1 cellular context compared by ENCODE assay signal in the genomic region with DNA sequence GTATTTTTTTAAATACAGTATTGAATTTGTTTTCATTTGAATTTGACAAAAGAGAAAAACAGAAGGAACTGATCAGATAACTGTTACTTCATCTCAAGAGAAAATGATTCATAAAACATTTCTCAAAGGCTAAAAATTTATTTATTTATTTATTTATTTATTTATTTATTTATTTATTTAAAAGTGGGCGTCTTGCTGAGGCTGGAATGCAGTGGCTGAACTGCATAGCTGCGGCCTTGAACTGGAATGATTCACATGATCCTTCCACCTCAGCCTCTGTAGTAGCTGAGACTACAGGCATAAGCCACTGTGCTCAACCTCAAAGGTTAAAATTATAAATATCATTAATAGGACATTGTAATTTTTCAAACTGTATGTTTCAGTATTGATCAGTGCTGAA.
TF ChIP-seq lines count a peak whose summit lies in the region.

No MANE protein-coding gene starts in this region.

TF ChIP-seq in HEK293, 187 proteins besides CTCF, POLR2A, EP300 and RAD21 (continued from another document):
- TF ChIP-seq ZNF560 (tag by site-specific recombination; IDR thresholded peaks at IDR 0.05; ENCODE audit: borderline replicate concordance) (no peak), ZNF341 (tag by site-specific recombination; IDR thresholded peaks at IDR 0.05; ENCODE audit: low read depth) (no peak), ZNF140 (tag by site-specific recombination; IDR thresholded peaks at IDR 0.05) (peak; percentile 30; the same call in 1 of the 2 replicates), ZNF76 (tag by site-specific recombination; IDR thresholded peaks at IDR 0.05; ENCODE audit: borderline replicate concordance, low read depth) (no peak), ZNF48 (tag by site-specific recombination; IDR thresholded peaks at IDR 0.05) (no peak), ZNF426 (tag by site-specific recombination; IDR thresholded peaks at IDR 0.05) (peak; percentile 49), ZNF585B (tag by site-specific recombination; IDR thresholded peaks at IDR 0.05) (no peak), ZNF10 (tag by site-specific recombination; IDR thresholded peaks at IDR 0.05) (no peak), ZNF155 (tag by site-specific recombination; IDR thresholded peaks at IDR 0.05) (no peak), ZNF174 (tag by site-specific recombination; IDR thresholded peaks at IDR 0.05) (no peak), ZBTB1 (tag by site-specific recombination; IDR thresholded peaks at IDR 0.05) (no peak), ZNF558 (tag by site-specific recombination; IDR thresholded peaks at IDR 0.05) (no peak)
- TF ChIP-seq, protein P1, sequence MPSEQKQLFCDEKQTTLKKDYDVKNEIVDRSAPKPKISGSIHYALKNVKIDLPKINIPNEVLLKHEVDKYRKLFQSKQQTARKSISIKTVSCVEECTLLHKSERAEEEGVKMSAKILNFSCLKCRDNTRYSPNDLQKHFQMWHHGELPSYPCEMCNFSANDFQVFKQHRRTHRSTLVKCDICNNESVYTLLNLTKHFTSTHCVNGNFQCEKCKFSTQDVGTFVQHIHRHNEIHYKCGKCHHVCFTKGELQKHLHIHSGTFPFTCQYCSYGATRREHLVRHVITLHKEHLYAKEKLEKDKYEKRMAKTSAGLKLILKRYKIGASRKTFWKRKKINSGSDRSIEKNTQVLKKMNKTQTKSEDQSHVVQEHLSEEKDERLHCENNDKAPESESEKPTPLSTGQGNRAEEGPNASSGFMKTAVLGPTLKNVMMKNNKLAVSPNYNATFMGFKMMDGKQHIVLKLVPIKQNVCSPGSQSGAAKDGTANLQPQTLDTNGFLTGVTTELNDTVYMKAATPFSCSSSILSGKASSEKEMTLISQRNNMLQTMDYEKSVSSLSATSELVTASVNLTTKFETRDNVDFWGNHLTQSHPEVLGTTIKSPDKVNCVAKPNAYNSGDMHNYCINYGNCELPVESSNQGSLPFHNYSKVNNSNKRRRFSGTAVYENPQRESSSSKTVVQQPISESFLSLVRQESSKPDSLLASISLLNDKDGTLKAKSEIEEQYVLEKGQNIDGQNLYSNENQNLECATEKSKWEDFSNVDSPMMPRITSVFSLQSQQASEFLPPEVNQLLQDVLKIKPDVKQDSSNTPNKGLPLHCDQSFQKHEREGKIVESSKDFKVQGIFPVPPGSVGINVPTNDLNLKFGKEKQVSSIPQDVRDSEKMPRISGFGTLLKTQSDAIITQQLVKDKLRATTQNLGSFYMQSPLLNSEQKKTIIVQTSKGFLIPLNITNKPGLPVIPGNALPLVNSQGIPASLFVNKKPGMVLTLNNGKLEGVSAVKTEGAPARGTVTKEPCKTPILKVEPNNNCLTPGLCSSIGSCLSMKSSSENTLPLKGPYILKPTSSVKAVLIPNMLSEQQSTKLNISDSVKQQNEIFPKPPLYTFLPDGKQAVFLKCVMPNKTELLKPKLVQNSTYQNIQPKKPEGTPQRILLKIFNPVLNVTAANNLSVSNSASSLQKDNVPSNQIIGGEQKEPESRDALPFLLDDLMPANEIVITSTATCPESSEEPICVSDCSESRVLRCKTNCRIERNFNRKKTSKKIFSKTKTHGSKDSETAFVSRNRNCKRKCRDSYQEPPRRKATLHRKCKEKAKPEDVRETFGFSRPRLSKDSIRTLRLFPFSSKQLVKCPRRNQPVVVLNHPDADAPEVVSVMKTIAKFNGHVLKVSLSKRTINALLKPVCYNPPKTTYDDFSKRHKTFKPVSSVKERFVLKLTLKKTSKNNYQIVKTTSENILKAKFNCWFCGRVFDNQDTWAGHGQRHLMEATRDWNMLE (tag by site-specific recombination; conservative IDR thresholded peaks at IDR 0.05; ENCODE audit: low read depth), result peak; percentile 67
- TF ChIP-seq, protein P2, sequence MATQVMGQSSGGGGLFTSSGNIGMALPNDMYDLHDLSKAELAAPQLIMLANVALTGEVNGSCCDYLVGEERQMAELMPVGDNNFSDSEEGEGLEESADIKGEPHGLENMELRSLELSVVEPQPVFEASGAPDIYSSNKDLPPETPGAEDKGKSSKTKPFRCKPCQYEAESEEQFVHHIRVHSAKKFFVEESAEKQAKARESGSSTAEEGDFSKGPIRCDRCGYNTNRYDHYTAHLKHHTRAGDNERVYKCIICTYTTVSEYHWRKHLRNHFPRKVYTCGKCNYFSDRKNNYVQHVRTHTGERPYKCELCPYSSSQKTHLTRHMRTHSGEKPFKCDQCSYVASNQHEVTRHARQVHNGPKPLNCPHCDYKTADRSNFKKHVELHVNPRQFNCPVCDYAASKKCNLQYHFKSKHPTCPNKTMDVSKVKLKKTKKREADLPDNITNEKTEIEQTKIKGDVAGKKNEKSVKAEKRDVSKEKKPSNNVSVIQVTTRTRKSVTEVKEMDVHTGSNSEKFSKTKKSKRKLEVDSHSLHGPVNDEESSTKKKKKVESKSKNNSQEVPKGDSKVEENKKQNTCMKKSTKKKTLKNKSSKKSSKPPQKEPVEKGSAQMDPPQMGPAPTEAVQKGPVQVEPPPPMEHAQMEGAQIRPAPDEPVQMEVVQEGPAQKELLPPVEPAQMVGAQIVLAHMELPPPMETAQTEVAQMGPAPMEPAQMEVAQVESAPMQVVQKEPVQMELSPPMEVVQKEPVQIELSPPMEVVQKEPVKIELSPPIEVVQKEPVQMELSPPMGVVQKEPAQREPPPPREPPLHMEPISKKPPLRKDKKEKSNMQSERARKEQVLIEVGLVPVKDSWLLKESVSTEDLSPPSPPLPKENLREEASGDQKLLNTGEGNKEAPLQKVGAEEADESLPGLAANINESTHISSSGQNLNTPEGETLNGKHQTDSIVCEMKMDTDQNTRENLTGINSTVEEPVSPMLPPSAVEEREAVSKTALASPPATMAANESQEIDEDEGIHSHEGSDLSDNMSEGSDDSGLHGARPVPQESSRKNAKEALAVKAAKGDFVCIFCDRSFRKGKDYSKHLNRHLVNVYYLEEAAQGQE (tag by site-specific recombination; IDR thresholded peaks at IDR 0.05), result 0 out of 2 replicates have a peak, but pooled peaks have one; percentile 25
- TF ChIP-seq, protein P3, sequence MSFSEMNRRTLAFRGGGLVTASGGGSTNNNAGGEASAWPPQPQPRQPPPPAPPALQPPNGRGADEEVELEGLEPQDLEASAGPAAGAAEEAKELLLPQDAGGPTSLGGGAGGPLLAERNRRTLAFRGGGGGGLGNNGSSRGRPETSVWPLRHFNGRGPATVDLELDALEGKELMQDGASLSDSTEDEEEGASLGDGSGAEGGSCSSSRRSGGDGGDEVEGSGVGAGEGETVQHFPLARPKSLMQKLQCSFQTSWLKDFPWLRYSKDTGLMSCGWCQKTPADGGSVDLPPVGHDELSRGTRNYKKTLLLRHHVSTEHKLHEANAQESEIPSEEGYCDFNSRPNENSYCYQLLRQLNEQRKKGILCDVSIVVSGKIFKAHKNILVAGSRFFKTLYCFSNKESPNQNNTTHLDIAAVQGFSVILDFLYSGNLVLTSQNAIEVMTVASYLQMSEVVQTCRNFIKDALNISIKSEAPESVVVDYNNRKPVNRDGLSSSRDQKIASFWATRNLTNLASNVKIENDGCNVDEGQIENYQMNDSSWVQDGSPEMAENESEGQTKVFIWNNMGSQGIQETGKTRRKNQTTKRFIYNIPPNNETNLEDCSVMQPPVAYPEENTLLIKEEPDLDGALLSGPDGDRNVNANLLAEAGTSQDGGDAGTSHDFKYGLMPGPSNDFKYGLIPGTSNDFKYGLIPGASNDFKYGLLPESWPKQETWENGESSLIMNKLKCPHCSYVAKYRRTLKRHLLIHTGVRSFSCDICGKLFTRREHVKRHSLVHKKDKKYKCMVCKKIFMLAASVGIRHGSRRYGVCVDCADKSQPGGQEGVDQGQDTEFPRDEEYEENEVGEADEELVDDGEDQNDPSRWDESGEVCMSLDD (tag by site-specific recombination; IDR thresholded peaks at IDR 0.05), result no peak
- TF ChIP-seq, protein P4, sequence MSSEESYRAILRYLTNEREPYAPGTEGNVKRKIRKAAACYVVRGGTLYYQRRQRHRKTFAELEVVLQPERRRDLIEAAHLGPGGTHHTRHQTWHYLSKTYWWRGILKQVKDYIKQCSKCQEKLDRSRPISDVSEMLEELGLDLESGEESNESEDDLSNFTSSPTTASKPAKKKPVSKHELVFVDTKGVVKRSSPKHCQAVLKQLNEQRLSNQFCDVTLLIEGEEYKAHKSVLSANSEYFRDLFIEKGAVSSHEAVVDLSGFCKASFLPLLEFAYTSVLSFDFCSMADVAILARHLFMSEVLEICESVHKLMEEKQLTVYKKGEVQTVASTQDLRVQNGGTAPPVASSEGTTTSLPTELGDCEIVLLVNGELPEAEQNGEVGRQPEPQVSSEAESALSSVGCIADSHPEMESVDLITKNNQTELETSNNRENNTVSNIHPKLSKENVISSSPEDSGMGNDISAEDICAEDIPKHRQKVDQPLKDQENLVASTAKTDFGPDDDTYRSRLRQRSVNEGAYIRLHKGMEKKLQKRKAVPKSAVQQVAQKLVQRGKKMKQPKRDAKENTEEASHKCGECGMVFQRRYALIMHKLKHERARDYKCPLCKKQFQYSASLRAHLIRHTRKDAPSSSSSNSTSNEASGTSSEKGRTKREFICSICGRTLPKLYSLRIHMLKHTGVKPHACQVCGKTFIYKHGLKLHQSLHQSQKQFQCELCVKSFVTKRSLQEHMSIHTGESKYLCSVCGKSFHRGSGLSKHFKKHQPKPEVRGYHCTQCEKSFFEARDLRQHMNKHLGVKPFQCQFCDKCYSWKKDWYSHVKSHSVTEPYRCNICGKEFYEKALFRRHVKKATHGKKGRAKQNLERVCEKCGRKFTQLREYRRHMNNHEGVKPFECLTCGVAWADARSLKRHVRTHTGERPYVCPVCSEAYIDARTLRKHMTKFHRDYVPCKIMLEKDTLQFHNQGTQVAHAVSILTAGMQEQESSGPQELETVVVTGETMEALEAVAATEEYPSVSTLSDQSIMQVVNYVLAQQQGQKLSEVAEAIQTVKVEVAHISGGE (tag by site-specific recombination; conservative IDR thresholded peaks at IDR 0.05; ENCODE audit: low read depth), result peak; percentile 48
